24 cellular contexts compared by ENCODE assay signal in the genomic region with DNA sequence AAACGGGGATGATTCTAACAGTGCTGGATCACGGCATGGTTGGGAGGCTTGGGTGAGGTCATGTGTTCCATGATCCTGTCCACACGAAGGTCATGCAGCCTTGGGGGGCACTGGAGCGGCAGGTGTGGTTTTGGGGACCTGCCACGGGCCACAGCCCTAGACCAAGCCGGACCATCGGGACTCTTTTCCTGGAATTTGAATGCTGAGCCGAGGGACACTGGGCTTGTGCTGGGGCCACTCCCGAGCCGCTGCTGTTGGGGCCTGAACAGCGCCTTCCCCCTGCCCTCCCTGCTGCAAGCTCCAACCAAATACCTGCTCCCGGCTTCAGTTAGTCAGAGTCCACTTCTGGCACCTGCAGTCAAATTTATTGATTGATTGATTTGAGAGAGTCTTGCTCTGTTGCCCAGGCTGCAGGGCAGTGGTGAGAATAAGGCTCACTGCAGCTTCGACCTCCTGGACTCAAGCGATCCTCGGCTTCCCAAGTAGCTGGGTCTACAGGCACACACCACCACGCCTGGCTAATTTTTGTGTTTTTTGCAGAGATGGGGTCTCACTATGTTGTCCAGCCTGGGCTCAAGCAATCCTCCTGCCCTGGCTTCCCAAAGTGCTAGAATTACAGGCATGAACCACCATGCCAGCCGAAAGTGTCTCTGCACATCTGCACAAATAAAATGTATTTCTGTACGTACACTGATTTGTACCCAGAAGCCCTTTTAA.
"Had no signal": no experiment of that assay in that cellular context is flagged by ENCODE, and none has a peak within 500 bp of the region (broad histone marks: within the 10 kb centered on the region; RNA-seq: fewer than 3 reads in every experiment).

No MANE protein-coding gene starts in this region.

- H3K4me3 Mint-ChIP-seq: activated CD4-positive, alpha-beta T cell treated with anti-CD3 and anti-CD28 coated beads, Interleukin-2, amount 10 ng/mL, durations not matched to agents 7 days and 5 days; activated CD8-positive, alpha-beta T cell treated with anti-CD3 and anti-CD28 coated beads, Interleukin-2, amount 10 ng/mL, durations not matched to agents 7 days and 5 days; activated naive CD8-positive, alpha-beta T cell treated with anti-CD3 and anti-CD28 coated beads, Interleukin-2, amount 50 U/mL, for 24 hours; activated T-helper 1 cell treated with anti-CD3 and anti-CD28 coated beads, Interleukin-12 subunit alpha, Interleukin-12 subunit beta, Interleukin-2, Interleukin-4 antibody, amounts not matched to agents 30 ng/mL and 10 ng/mL and 1 ng/mL, durations not matched to agents 14 hours and 24 hours and 36 hours; endodermal cell; naive B cell; stimulated activated effector memory CD8-positive, alpha-beta T cell treated with anti-CD3 and anti-CD28 coated beads, Interleukin-12 subunit alpha, Interleukin-12 subunit beta, amount 100 ng/mL, for 72 hours; stimulated activated naive CD8-positive, alpha-beta T cell treated with anti-CD3 and anti-CD28 coated beads, Interleukin-15, amount 100 ng/mL, for 72 hours; T-helper 2 cell treated with Interferon-gamma antibody and Interleukin-4, amounts not matched to agents 5 μg/mL and 100 μg/mL, for 36 hours had no signal

- H3K27ac Mint-ChIP-seq: activated CD4-positive, alpha-beta T cell treated with anti-CD3 and anti-CD28 coated beads, Interleukin-2, amount 10 ng/mL, durations not matched to agents 7 days and 5 days; activated CD8-positive, alpha-beta T cell treated with anti-CD3 and anti-CD28 coated beads, Interleukin-2, amount 10 ng/mL, durations not matched to agents 7 days and 5 days; activated naive CD8-positive, alpha-beta T cell treated with anti-CD3 and anti-CD28 coated beads, Interleukin-2, amount 50 U/mL, for 24 hours; activated T-helper 1 cell treated with anti-CD3 and anti-CD28 coated beads, Interleukin-12 subunit alpha, Interleukin-12 subunit beta, Interleukin-2, Interleukin-4 antibody, amounts not matched to agents 30 ng/mL and 10 ng/mL and 1 ng/mL, durations not matched to agents 14 hours and 24 hours and 36 hours; endodermal cell; stimulated activated effector memory CD8-positive, alpha-beta T cell treated with anti-CD3 and anti-CD28 coated beads, Interleukin-12 subunit alpha, Interleukin-12 subunit beta, amount 100 ng/mL, for 72 hours; stimulated activated naive CD8-positive, alpha-beta T cell treated with anti-CD3 and anti-CD28 coated beads, Interleukin-15, amount 100 ng/mL, for 72 hours; T-helper 2 cell treated with Interferon-gamma antibody and Interleukin-4, amounts not matched to agents 5 μg/mL and 100 μg/mL, for 36 hours had no signal

- H3K4me1 Mint-ChIP-seq: activated CD4-positive, alpha-beta T cell treated with anti-CD3 and anti-CD28 coated beads, Interleukin-2, amount 10 ng/mL, durations not matched to agents 7 days and 5 days; activated naive CD8-positive, alpha-beta T cell treated with anti-CD3 and anti-CD28 coated beads, Interleukin-2, amount 50 U/mL, for 24 hours; stimulated activated effector memory CD8-positive, alpha-beta T cell treated with anti-CD3 and anti-CD28 coated beads, Interleukin-12 subunit alpha, Interleukin-12 subunit beta, amount 100 ng/mL, for 72 hours; stimulated activated naive CD8-positive, alpha-beta T cell treated with anti-CD3 and anti-CD28 coated beads, Interleukin-15, amount 100 ng/mL, for 72 hours had no signal

- ATAC-seq: activated CD8-positive, alpha-beta T cell treated with anti-CD3 and anti-CD28 coated beads, Interleukin-2, amount 10 ng/mL, durations not matched to agents 7 days and 5 days; activated naive CD8-positive, alpha-beta T cell treated with anti-CD3 and anti-CD28 coated beads, Interleukin-2, amount 50 U/mL, for 24 hours; heart right ventricle; left lobe of liver; psoas muscle; right cardiac atrium; stimulated activated effector memory CD8-positive, alpha-beta T cell treated with anti-CD3 and anti-CD28 coated beads, Interleukin-12 subunit alpha, Interleukin-12 subunit beta, amount 100 ng/mL, for 72 hours; stimulated activated naive CD8-positive, alpha-beta T cell treated with anti-CD3 and anti-CD28 coated beads, Interleukin-15, amount 100 ng/mL, for 72 hours had no signal

- H3K9me3 Mint-ChIP-seq: activated CD4-positive, alpha-beta T cell treated with anti-CD3 and anti-CD28 coated beads, Interleukin-2, amount 10 ng/mL, durations not matched to agents 7 days and 5 days; activated naive CD8-positive, alpha-beta T cell treated with anti-CD3 and anti-CD28 coated beads, Interleukin-2, amount 50 U/mL, for 24 hours; activated T-helper 1 cell treated with anti-CD3 and anti-CD28 coated beads, Interleukin-12 subunit alpha, Interleukin-12 subunit beta, Interleukin-2, Interleukin-4 antibody, amounts not matched to agents 30 ng/mL and 10 ng/mL and 1 ng/mL, durations not matched to agents 14 hours and 24 hours and 36 hours; endodermal cell; naive B cell; stimulated activated effector memory CD8-positive, alpha-beta T cell treated with anti-CD3 and anti-CD28 coated beads, Interleukin-12 subunit alpha, Interleukin-12 subunit beta, amount 100 ng/mL, for 72 hours; stimulated activated naive CD8-positive, alpha-beta T cell treated with anti-CD3 and anti-CD28 coated beads, Interleukin-15, amount 100 ng/mL, for 72 hours; T-helper 2 cell treated with Interferon-gamma antibody and Interleukin-4, amounts not matched to agents 5 μg/mL and 100 μg/mL, for 36 hours had no signal

- DNase-seq: activated CD4-positive, alpha-beta T cell treated with anti-CD3 and anti-CD28 coated beads, Interleukin-2, amount 10 ng/mL, durations not matched to agents 7 days and 5 days; activated CD4-positive, CD25-positive, alpha-beta regulatory T cell treated with anti-CD3 and anti-CD28 coated beads, Interleukin-2, amount 50 U/mL, for 72 hours; activated CD8-positive, alpha-beta T cell treated with anti-CD3 and anti-CD28 coated beads, Interleukin-2, amount 10 ng/mL, durations not matched to agents 7 days and 5 days; activated gamma-delta T cell; activated naive CD4-positive, alpha-beta T cell treated with anti-CD3 and anti-CD28 coated beads, Interleukin-2, amount 50 U/mL, for 16 hours; activated naive CD8-positive, alpha-beta T cell treated with anti-CD3 and anti-CD28 coated beads, Interleukin-2, amount 50 U/mL, for 24 hours; cortex of kidney; endodermal cell; heart right ventricle; naive B cell; stimulated activated CD4-positive, alpha-beta T cell treated with anti-CD3 and anti-CD28 coated beads, Interleukin-1b, Interleukin-23, amount 100 ng/mL, for 48 hours; stimulated activated naive CD8-positive, alpha-beta T cell treated with anti-CD3 and anti-CD28 coated beads, Interleukin-15, amount 100 ng/mL, for 72 hours had no signal

- H3K36me3 Mint-ChIP-seq: naive B cell; stimulated activated effector memory CD8-positive, alpha-beta T cell treated with anti-CD3 and anti-CD28 coated beads, Interleukin-12 subunit alpha, Interleukin-12 subunit beta, amount 100 ng/mL, for 72 hours had no signal

- H3K27ac ChIP-seq: cardiac muscle cell, epithelial cell of prostate, heart right ventricle, ovary, psoas muscle, tibial nerve had no signal

- H3K27me3 Mint-ChIP-seq: activated CD4-positive, alpha-beta T cell treated with anti-CD3 and anti-CD28 coated beads, Interleukin-2, amount 10 ng/mL, durations not matched to agents 7 days and 5 days had no signal

- H3K36me3 ChIP-seq: cardiac muscle cell, heart right ventricle, ovary, tibial nerve had no signal

- H3K9me3 ChIP-seq: heart right ventricle, ovary, psoas muscle, tibial nerve had no signal

- H3K4me3 ChIP-seq: cardiac muscle cell, heart right ventricle, lung, ovary, psoas muscle, tibial nerve had no signal

- FAIRE-seq: urothelium cell line had no signal

- H3K27me3 ChIP-seq: cardiac muscle cell, heart right ventricle, ovary, tibial nerve had no signal
